In the genomic region with DNA sequence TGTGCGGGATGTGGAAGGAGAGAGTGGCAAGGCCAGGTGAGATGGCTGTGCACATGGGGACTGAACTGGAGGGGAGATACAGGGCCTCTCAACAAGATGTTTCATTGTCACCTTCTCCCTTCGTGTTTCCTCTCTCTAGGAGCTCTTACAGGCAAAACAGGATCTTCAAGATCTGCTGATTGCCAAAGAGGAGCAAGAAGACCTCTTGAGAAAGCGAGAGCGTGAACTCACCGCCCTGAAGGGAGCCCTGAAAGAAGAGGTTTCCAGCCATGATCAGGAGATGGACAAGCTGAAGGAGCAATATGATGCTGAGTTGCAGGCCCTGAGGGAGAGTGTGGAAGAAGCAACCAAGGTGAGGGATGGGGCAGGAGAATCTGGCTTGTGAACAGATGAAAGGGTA, we compare ENCODE assay signal across 17 cellular contexts.
"Had no signal": no experiment of that assay in that cellular context is flagged by ENCODE, and none has a peak within 500 bp of the region (broad histone marks: within the 10 kb centered on the region; RNA-seq: fewer than 3 reads in every experiment).

No MANE protein-coding gene starts in this region.

- ATAC-seq: esophagus mucosa; naive thymus-derived CD4-positive, alpha-beta T cell had no signal

- H3K27ac ChIP-seq: heart right ventricle, right atrium auricular region had no signal

- H3K36me3 Mint-ChIP-seq: naive thymus-derived CD4-positive, alpha-beta T cell had no signal

- H3K36me3 ChIP-seq: right atrium auricular region had no signal

- H3K4me3 Mint-ChIP-seq: naive thymus-derived CD4-positive, alpha-beta T cell; type B pancreatic cell had no signal

- FAIRE-seq: frontal cortex, islet of Langerhans, small intestine had no signal

- H3K27me3 Mint-ChIP-seq: type B pancreatic cell had no signal

- DNase-seq: cortex of kidney; dorsolateral prefrontal cortex; effector CD8-positive, alpha-beta T cell; heart right ventricle; hypothalamus; kidney glomerular epithelial cell; mammary epithelial cell; naive thymus-derived CD4-positive, alpha-beta T cell; posterior cingulate gyrus; small intestine; stimulated activated CD4-positive, alpha-beta T cell treated with anti-CD3 and anti-CD28 coated beads, Interleukin-12 subunit alpha, Interleukin-12 subunit beta, amount 100 ng/mL, for 4 hours; stimulated activated naive CD4-positive, alpha-beta T cell treated with Interleukin-2 at 50 U/mL for 16 hours had no signal

- H3K9me3 Mint-ChIP-seq: naive thymus-derived CD4-positive, alpha-beta T cell; type B pancreatic cell had no signal

- H3K4me1 Mint-ChIP-seq: naive thymus-derived CD4-positive, alpha-beta T cell had no signal

- H3K27me3 ChIP-seq: dorsolateral prefrontal cortex, heart right ventricle, right atrium auricular region had no signal

- H3K27ac Mint-ChIP-seq: naive thymus-derived CD4-positive, alpha-beta T cell; type B pancreatic cell had no signal

- H3K4me3 ChIP-seq: dorsolateral prefrontal cortex, heart right ventricle, right atrium auricular region had no signal

- H3K9me3 ChIP-seq: heart right ventricle, right atrium auricular region had no signal
